23 cellular contexts compared by ENCODE assay signal in the genomic region with DNA sequence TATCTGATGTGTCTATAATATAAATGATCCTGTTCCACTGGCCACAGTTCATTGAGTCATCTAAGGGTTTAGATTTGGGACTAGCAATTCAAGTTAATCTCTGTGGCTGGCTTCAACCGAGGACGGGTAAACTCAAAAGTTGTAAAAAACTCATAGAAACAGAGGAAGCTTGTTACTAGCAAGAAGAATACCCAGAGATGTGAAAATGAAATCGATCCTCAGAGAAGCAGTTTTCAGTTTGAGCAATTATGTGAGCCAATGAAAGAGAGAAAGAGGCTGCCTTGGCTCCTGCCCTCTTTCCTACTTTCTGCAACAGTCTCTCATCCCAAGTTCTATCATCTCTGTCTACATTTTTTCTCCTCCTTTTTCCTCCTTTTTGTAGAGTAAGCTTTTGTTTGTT.
"Had no signal": no experiment of that assay in that cellular context is flagged by ENCODE, and none has a peak within 500 bp of the region (broad histone marks: within the 10 kb centered on the region; RNA-seq: fewer than 3 reads in every experiment).

No MANE protein-coding gene starts in this region.

- H3K27me3 ChIP-seq: MG63 had no signal

- H3K9me3 ChIP-seq: MG63 had no signal

- H3K4me3 ChIP-seq: MG63, SK-N-MC had no signal

- H3K36me3 ChIP-seq: MG63 had no signal

- ATAC-seq: activated T-cell treated with anti-CD3 and anti-CD28 coated beads, Interleukin-2, amount 50 U/mL, for 4 hours; Panc1; Right ventricle myocardium inferior had no signal

- DNase-seq: activated CD4-positive, alpha-beta memory T cell treated with anti-CD3 and anti-CD28 coated beads for 36 hours; activated CD4-positive, alpha-beta T cell treated with anti-CD3 and anti-CD28 coated beads, Interleukin-2, amount 10 ng/mL, durations not matched to agents 7 days and 5 days; activated CD4-positive, CD25-positive, alpha-beta regulatory T cell; activated CD8-positive, alpha-beta memory T cell treated with anti-CD3 and anti-CD28 coated beads for 24 hours; activated effector memory CD4-positive, alpha-beta T cell treated with anti-CD3 and anti-CD28 coated beads, Interleukin-2, amount 50 U/mL, for 16 hours; activated naive CD4-positive, alpha-beta T cell treated with anti-CD3 and anti-CD28 coated beads for 36 hours; activated T-cell treated with anti-CD3 and anti-CD28 coated beads, Interleukin-2, amount 50 U/mL, for 4 hours; amygdala; MG63; MV-4-11; NCI-H1092 treated with DMSO at 0.1 percent for 48 hours; NCI-H1417 treated with DMSO at 0.1 percent for 48 hours; NCI-H1694; NCI-H2029 treated with DMSO at 0.1 percent for 48 hours; NCI-H524; NCI-H748 treated with DMSO at 0.1 percent for 48 hours; OCI-M1; RPMI8226; T-helper 1 cell had no signal

- H3K27ac ChIP-seq: SK-N-MC, VCaP had no signal
